Comparison of ENCODE assay signal across 14 cellular contexts in the genomic region with DNA sequence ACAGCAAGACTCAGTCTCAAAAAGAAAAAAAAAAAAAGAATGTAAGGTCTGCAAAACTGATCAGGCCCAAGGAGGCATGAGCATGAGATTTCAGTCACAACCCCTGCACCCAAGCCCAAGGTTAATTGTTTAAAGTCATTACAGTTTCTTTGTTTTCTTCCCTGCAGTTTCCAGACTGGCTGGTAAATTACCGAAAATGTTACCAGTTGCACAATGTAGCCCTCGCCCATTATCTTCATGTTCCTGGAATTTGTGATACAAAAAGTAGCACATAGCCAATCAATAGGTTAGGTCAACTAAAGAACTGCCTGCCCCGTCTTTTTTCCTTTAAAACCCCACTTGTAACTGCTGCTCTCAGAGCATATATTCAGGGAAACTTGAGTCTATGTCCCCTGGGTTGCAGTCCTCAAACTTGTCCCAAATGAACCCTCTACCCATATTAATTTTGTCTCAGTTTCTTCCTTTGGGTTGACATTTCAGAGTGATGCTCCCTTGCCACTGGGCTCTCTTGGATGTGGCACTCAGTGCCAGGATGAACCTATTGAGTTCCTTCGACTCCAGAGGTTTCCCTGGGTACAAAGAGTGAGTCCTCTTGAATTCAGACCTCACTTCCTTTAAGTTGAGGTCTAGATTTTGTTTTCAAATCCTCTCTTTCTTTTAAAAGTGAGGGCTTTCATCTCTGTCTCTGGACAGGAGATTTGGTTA.
DNase-seq lines count a peak whose midpoint lies in the region; ATAC-seq and TF ChIP-seq lines count a peak whose summit lies in the region.
"Had no signal": no experiment of that assay in that cellular context is flagged by ENCODE, and none has a peak within 500 bp of the region (broad histone marks: within the 10 kb centered on the region; RNA-seq: fewer than 3 reads in every experiment).

No MANE protein-coding gene starts in this region.

- no peaks in the 10 kb centered on the region for H3K36me3 ChIP-seq in mesendoderm (ENCODE audit: control insufficient read depth, insufficient read depth, low read length)

- no peaks in the 10 kb centered on the region for H3K79me2 ChIP-seq in mesendoderm (ENCODE audit: control insufficient read depth, insufficient read depth, low read length)

- no peak for TF ChIP-seq CTCF in foreskin keratinocyte (conservative IDR thresholded peaks at IDR 0.05)

- H3K79me1 ChIP-seq in mesendoderm (ENCODE audit: low read length) = no peaks in the 10 kb centered on the region

- peak overlapping the region; percentile 66 for H2BK120ac ChIP-seq in mesendoderm (ENCODE audit: low read depth, low read length)

- no peaks in the 10 kb centered on the region for H3K27me3 ChIP-seq in mesendoderm (ENCODE audit: insufficient read depth, low read length, poor library complexity)
- no peaks in the 10 kb centered on the region for H3K27me3 ChIP-seq in foreskin keratinocyte

- H4K5ac ChIP-seq in mesendoderm (ENCODE audit: low read length) = no peak overlapping the region

- H3K27ac ChIP-seq in mesendoderm (ENCODE audit: low read depth, low read length) (no peak overlapping the region), foreskin keratinocyte (no peak overlapping the region)

- no peak overlapping the region for H3K9ac ChIP-seq in mesendoderm (ENCODE audit: low read length)

- no peak overlapping the region for H3K56ac ChIP-seq in mesendoderm (ENCODE audit: low read length)

- H3K4ac ChIP-seq in mesendoderm (ENCODE audit: low read depth, low read length) = peak overlapping the region; percentile 63

- no peak overlapping the region for H3K4me2 ChIP-seq in mesendoderm (ENCODE audit: low read length)

- peak overlapping the region; percentile 46 for H3K18ac ChIP-seq in mesendoderm (ENCODE audit: low read length)

- WGBS in mesendoderm (ENCODE audit: extremely low coverage, insufficient coverage, low lambda C conversion rate) = no CpG with 5 or more reads among the region's 4 CpGs

- peak; percentile 52 for DNase-seq in OCI-M1 (lab: John Stamatoyannopoulos, UW)
- peak; percentile 12 for DNase-seq in fibroblast of gingiva (ENCODE audit: low read depth)
- no peak for DNase-seq in mesendoderm
- no peak for DNase-seq in medulla oblongata (ENCODE audit: extremely low spot score)
- no peak for DNase-seq in activated CD4-positive, alpha-beta T cell treated with anti-CD3 and anti-CD28 coated beads, Interleukin-2, amount 50 U/mL, for 1 hour
- no peak for DNase-seq in foreskin keratinocyte
- DNase-seq: C1 segment of cervical spinal cord; Calu3; CD4-positive, alpha-beta T cell; DMS 273 treated with DMSO at 0.1 percent for 48 hours; GOT3; H9 had no signal

- H2BK5ac ChIP-seq in mesendoderm (ENCODE audit: low read length) = no peak overlapping the region

- H3K23ac ChIP-seq in mesendoderm (ENCODE audit: low read length) = no peak overlapping the region

- H2BK15ac ChIP-seq in mesendoderm (replicated peaks; ENCODE audit: low read depth) = no peak overlapping the region

- ATAC-seq in GM21576 (IDR thresholded peaks at IDR 0.05; ENCODE audit: unreplicated experiment) = no peak
- no peak for ATAC-seq in foreskin keratinocyte
- ATAC-seq: GM12878 had no signal

- no peak overlapping the region for H2AK5ac ChIP-seq in mesendoderm (ENCODE audit: low read length)

- H4K8ac ChIP-seq in mesendoderm (ENCODE audit: low read depth, low read length) = no peak overlapping the region

- no peak overlapping the region for H3K4me3 ChIP-seq in mesendoderm (ENCODE audit: low read length)
- H3K4me3 ChIP-seq: GM12878 had no signal

- H3K4me1 ChIP-seq in mesendoderm (ENCODE audit: control insufficient read depth, low read depth, low read length) (peaks cover 8% of the 10 kb centered on the region), foreskin keratinocyte (no peaks in the 10 kb centered on the region)

Comparison
In these comparisons a context has a peak if more than half of its experiments do, and no peak if none do; other contexts are left out.
1. DNase-seq: peak in OCI-M1 (single experiment) and fibroblast of gingiva (single experiment); none in mesendoderm (single experiment), medulla oblongata (single experiment), activated CD4-positive, alpha-beta T cell treated with anti-CD3 and anti-CD28 coated beads, Interleukin-2, amount 50 U/mL, for 1 hour (single experiment) and foreskin keratinocyte (0 of 2).